Comparison of ENCODE assay signal across 28 cellular contexts in the genomic region with DNA sequence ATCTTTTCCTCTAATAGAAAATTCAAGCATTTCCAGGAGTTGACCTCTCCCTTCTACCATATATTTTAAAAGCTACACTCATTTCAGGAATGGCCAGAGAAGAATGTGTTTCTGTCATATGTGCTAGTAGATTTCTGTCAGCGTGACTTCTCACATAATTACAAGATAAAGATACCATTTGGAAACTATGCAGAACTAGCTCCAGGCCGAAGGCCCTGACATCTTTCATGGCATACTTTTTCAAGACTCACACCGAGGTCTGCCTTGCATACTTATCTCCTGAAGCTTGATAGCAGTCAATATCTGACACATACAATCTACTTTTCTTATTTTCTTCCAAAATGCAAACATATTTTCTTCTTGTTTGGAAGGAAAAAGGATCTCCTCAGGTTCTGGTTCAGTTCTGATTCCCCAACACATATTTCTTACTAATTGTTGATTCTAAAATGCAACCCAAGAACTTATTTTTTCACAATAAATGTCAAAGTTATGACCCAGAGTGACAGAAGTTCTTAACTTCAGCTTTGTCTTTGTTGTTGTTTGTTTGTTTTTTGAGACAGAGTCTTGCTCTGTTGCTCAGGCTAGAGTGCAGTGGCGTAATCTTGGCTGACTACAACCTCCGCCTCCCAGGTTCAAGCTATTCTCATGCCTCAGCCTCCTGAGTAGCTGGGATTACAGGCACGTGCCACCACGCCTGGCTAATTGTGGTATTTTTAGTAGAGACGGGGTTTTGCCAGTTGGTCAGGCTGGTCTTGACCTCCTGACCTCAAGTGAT.
"Had no signal": no experiment of that assay in that cellular context is flagged by ENCODE, and none has a peak within 500 bp of the region (broad histone marks: within the 10 kb centered on the region; RNA-seq: fewer than 3 reads in every experiment).

No MANE protein-coding gene starts in this region.

- H3K36me3 ChIP-seq: brain microvascular endothelial cell, MG63, Peyer's patch had no signal

- H3K4me3 ChIP-seq: MG63, Peyer's patch had no signal

- H3K4me1 ChIP-seq: Peyer's patch had no signal

- H3K4me1 Mint-ChIP-seq: activated CD4-positive, alpha-beta T cell treated with anti-CD3 and anti-CD28 coated beads, Interleukin-2, amount 10 ng/mL, durations not matched to agents 24 days and 14 days; activated naive CD8-positive, alpha-beta T cell treated with anti-CD3 and anti-CD28 coated beads for 36 hours; activated T-helper 17 cell treated with anti-CD3 and anti-CD28 coated beads, Interleukin-2, amount 50 U/mL, for 72 hours had no signal

- H3K27me3 ChIP-seq: brain microvascular endothelial cell, MG63, Peyer's patch had no signal

- ATAC-seq: activated CD8-positive, alpha-beta T cell treated with anti-CD3 and anti-CD28 coated beads for 36 hours; activated T-cell treated with anti-CD3 and anti-CD28 coated beads, Interleukin-2, amount 50 U/mL, for 72 hours; activated T-helper 17 cell treated with anti-CD3 and anti-CD28 coated beads, Interleukin-2, amount 50 U/mL, for 72 hours; PC-3 had no signal

- H3K27ac Mint-ChIP-seq: activated CD4-positive, alpha-beta T cell treated with anti-CD3 and anti-CD28 coated beads, Interleukin-2, amount 10 ng/mL, durations not matched to agents 24 days and 14 days; activated CD8-positive, alpha-beta T cell treated with anti-CD3 and anti-CD28 coated beads for 36 hours; activated naive CD8-positive, alpha-beta T cell treated with anti-CD3 and anti-CD28 coated beads for 36 hours; activated T-cell treated with anti-CD3 and anti-CD28 coated beads, Interleukin-2, amount 50 U/mL, for 72 hours; activated T-helper 17 cell treated with anti-CD3 and anti-CD28 coated beads, Interleukin-2, amount 50 U/mL, for 72 hours; T-helper 2 cell treated with Interferon-gamma antibody and Interleukin-4, amounts not matched to agents 5 μg/mL and 100 μg/mL, for 36 hours had no signal

- H3K27me3 Mint-ChIP-seq: activated naive CD8-positive, alpha-beta T cell treated with anti-CD3 and anti-CD28 coated beads for 36 hours; activated T-helper 17 cell treated with anti-CD3 and anti-CD28 coated beads, Interleukin-2, amount 50 U/mL, for 72 hours had no signal

- H3K9me3 Mint-ChIP-seq: activated CD4-positive, alpha-beta T cell treated with anti-CD3 and anti-CD28 coated beads, Interleukin-2, amount 10 ng/mL, durations not matched to agents 24 days and 14 days; activated CD8-positive, alpha-beta T cell treated with anti-CD3 and anti-CD28 coated beads for 36 hours; activated naive CD8-positive, alpha-beta T cell treated with anti-CD3 and anti-CD28 coated beads for 36 hours; activated T-cell treated with anti-CD3 and anti-CD28 coated beads, Interleukin-2, amount 50 U/mL, for 72 hours; activated T-helper 17 cell treated with anti-CD3 and anti-CD28 coated beads, Interleukin-2, amount 50 U/mL, for 72 hours; T-helper 2 cell treated with Interferon-gamma antibody and Interleukin-4, amounts not matched to agents 5 μg/mL and 100 μg/mL, for 36 hours had no signal

- DNase-seq: activated CD4-positive, alpha-beta T cell treated with anti-CD3 and anti-CD28 coated beads, Interleukin-2, amount 10 ng/mL, durations not matched to agents 24 days and 14 days; activated CD4-positive, alpha-beta T cell treated with anti-CD3 and anti-CD28 coated beads, Interleukin-2, amount 50 U/mL, for 4 hours; activated CD8-positive, alpha-beta T cell treated with anti-CD3 and anti-CD28 coated beads for 36 hours; activated effector memory CD4-positive, alpha-beta T cell treated with anti-CD3 and anti-CD28 coated beads, Interleukin-2, amount 50 U/mL, for 16 hours; activated naive CD4-positive, alpha-beta T cell; activated naive CD4-positive, alpha-beta T cell treated with anti-CD3 and anti-CD28 coated beads, Interleukin-2, amount 50 U/mL, for 16 hours; activated naive CD8-positive, alpha-beta T cell treated with anti-CD3 and anti-CD28 coated beads for 36 hours; activated T-cell treated with anti-CD3 and anti-CD28 coated beads, Interleukin-2, amount 50 U/mL, for 1 hour; activated T-cell treated with anti-CD3 and anti-CD28 coated beads, Interleukin-2, amount 50 U/mL, for 72 hours; amniotic stem cell; aorta; brain microvascular endothelial cell; Kasumi-1; KG1; MG63; NCI-H1048; NCI-H1105 treated with DMSO at 0.1 percent for 48 hours; NCI-H1436; NCI-H1694; NCI-H1930; NCI-H2081 treated with DMSO at 0.1 percent for 48 hours; NCI-H226; NCI-H524 treated with DMSO at 0.1 percent for 48 hours; PC-3; Peyer's patch; RPMI8226 had no signal

- H3K9me3 ChIP-seq: MG63, Peyer's patch had no signal

- H3K36me3 Mint-ChIP-seq: activated naive CD8-positive, alpha-beta T cell treated with anti-CD3 and anti-CD28 coated beads for 36 hours had no signal

- H3K4me3 Mint-ChIP-seq: activated CD4-positive, alpha-beta T cell treated with anti-CD3 and anti-CD28 coated beads, Interleukin-2, amount 10 ng/mL, durations not matched to agents 24 days and 14 days; activated CD8-positive, alpha-beta T cell treated with anti-CD3 and anti-CD28 coated beads for 36 hours; activated naive CD8-positive, alpha-beta T cell treated with anti-CD3 and anti-CD28 coated beads for 36 hours; activated T-cell treated with anti-CD3 and anti-CD28 coated beads, Interleukin-2, amount 50 U/mL, for 72 hours; activated T-helper 17 cell treated with anti-CD3 and anti-CD28 coated beads, Interleukin-2, amount 50 U/mL, for 72 hours; T-helper 2 cell treated with Interferon-gamma antibody and Interleukin-4, amounts not matched to agents 5 μg/mL and 100 μg/mL, for 36 hours had no signal

- H3K27ac ChIP-seq: brain microvascular endothelial cell, Peyer's patch had no signal
